In genomic region chr16:57349212-57350031, GRCh38 we compare ENCODE assay signal across 9 cellular contexts.
DNase-seq lines count a peak whose midpoint lies in the region; ATAC-seq, FAIRE-seq and TF ChIP-seq lines count a peak whose summit lies in the region.
"Had no signal": no experiment of that assay in that cellular context is flagged by ENCODE, and none has a peak within 500 bp of the region (broad histone marks: within the 10 kb centered on the region; RNA-seq: fewer than 3 reads in every experiment).

No MANE protein-coding gene starts in this region.

- peak; percentile 97 for FAIRE-seq in GM18507 (lab: Jason Lieb, UNC)

- no peak overlapping the region for H3K27ac ChIP-seq in tibial artery

- peaks cover 0 to 3% of the 10 kb centered on the region in 2 donors for H3K27me3 ChIP-seq in tibial artery

- ATAC-seq in GM21360 (IDR thresholded peaks at IDR 0.05; ENCODE audit: unreplicated experiment) (peak; percentile 81), HG03378 (IDR thresholded peaks at IDR 0.05; ENCODE audit: unreplicated experiment) (peak; percentile 96)
- ATAC-seq: right cardiac atrium had no signal

- H3K36me3 ChIP-seq in tibial artery, result no peaks in the 10 kb centered on the region

- H3K4me3 ChIP-seq in tibial artery, result no peak overlapping the region

- no peaks in the 10 kb centered on the region for H3K4me1 ChIP-seq in tibial artery

- no peak for TF ChIP-seq CTCF in tibial artery (IDR thresholded peaks at IDR 0.05)

- TF ChIP-seq POLR2A in erythroblast (IDR thresholded peaks at IDR 0.05; ENCODE audit: low read length), result no peak

- peak; percentile 49 for DNase-seq in GM18507 (ENCODE audit: extremely low spot score, insufficient read length, low read depth)
- peak; percentile 83 for DNase-seq in germinal center (ENCODE audit: low spot score)
- DNase-seq in C1 segment of cervical spinal cord (lab: John Stamatoyannopoulos, UW), result no peak
- no peak for DNase-seq in NCI-H82 (lab: John Stamatoyannopoulos, UW)
- no peak for DNase-seq in erythroblast (lab: John Stamatoyannopoulos, UW)
- DNase-seq in tibial artery, result no peak
- DNase-seq: right cardiac atrium had no signal

- H3K9me3 ChIP-seq in tibial artery, result no peaks in the 10 kb centered on the region

- intact Hi-C loops in tibial artery (cut with DNase I; ENCODE audit: low total_unique reads), result no loop called here

Comparison
In these comparisons a context has a peak if more than half of its experiments do, and no peak if none do; other contexts are left out.
1. DNase-seq: peak in GM18507 (single experiment) and germinal center (single experiment); none in C1 segment of cervical spinal cord (0 of 14), NCI-H82 (single experiment), erythroblast (0 of 2) and tibial artery (0 of 2).